8 cellular contexts compared by ENCODE assay signal in genomic region chr10:124106241-124106905, GRCh38. TPM values are rescaled to one million over a fixed set of nuclear protein-coding genes. Genes with fewer than 3 reads are reported as not detected.
DNase-seq lines count a peak whose midpoint lies in the region; ATAC-seq and TF ChIP-seq lines count a peak whose summit lies in the region.

No MANE protein-coding gene starts in this region.

- intact Hi-C loops in right lobe of liver (cut with DNase I) = no loop called here

- H3K4me3 ChIP-seq in adipocyte (ENCODE audit: low read length) (no peak overlapping the region), right lobe of liver (no peak overlapping the region)

- ATAC-seq in HG03025 (IDR thresholded peaks at IDR 0.05; ENCODE audit: low FRiP score, unreplicated experiment) (peak; percentile 63), right lobe of liver (peak; percentile 70 to 88 (median 83))

- no peak overlapping the region for H3K9ac ChIP-seq in adipocyte (ENCODE audit: low read length)

- H3K36me3 ChIP-seq in adipocyte (ENCODE audit: control insufficient read depth, insufficient read depth, low read length, severe bottlenecking) = no peaks in the 10 kb centered on the region
- H3K36me3 ChIP-seq in right lobe of liver = no peaks in the 10 kb centered on the region

- 19% methylated on average over 10 of the region's 10 CpGs for WGBS in right lobe of liver (ENCODE audit: insufficient coverage, low coverage, low lambda C conversion rate, missing lambda C conversion rate)

- peaks cover 25% of the 10 kb centered on the region for H3K27me3 ChIP-seq in adipocyte (replicated peaks; ENCODE audit: control insufficient read depth, insufficient read depth, low read length)
- H3K27me3 ChIP-seq in right lobe of liver = no peaks in the 10 kb centered on the region

- DNase-seq in DMS153 (lab: John Stamatoyannopoulos, UW) (peak; percentile 27), DMS153 treated with DMSO at 0.1 percent for 48 hours (lab: John Stamatoyannopoulos, UW; ENCODE audit: unreplicated experiment) (no peak), adipocyte (ENCODE audit: low read depth) (peak; percentile 75), right lobe of liver (peak; percentile 70 to 84 (median 81)), HuH-7 (ENCODE audit: low spot score) (no peak), NCI-H187 (lab: John Stamatoyannopoulos, UW) (no peak), dedifferentiated amniotic fluid mesenchymal stem cell (ENCODE audit: extremely low spot score) (no peak)

- no peak for TF ChIP-seq CTCF in right lobe of liver (IDR thresholded peaks at IDR 0.05)

- H3K4me1 ChIP-seq in adipocyte (ENCODE audit: control insufficient read depth, insufficient read depth, low read length) = peaks cover 12% of the 10 kb centered on the region
- H3K4me1 ChIP-seq in right lobe of liver = peaks cover 0 to 16% (median 5%) of the 10 kb centered on the region in 4 donors

- H3K27ac ChIP-seq in right lobe of liver = peak overlapping the region in 1 of 3 donors; percentile 15

- H3K9me3 ChIP-seq in adipocyte (ENCODE audit: control insufficient read depth, low read length) (no peaks in the 10 kb centered on the region), right lobe of liver (no peaks in the 10 kb centered on the region)

- no peak for TF ChIP-seq POLR2A in right lobe of liver (IDR thresholded peaks at IDR 0.05)

RNA-seq across cellular contexts. Expression of gene CHST15, which starts 13.0 kb away (rescaled TPM):
- total RNA-seq in right lobe of liver = 10 to 100 TPM in 5 of 6 experiments, 1 to 10 TPM in 1; 9.2 to 25.8 (median 11.8) TPM

Comparison
In these comparisons a context has a peak if more than half of its experiments do, and no peak if none do; other contexts are left out.
1. DNase-seq: peak in DMS153 (single experiment), adipocyte (single experiment) and right lobe of liver (3 of 3); none in DMS153 treated with DMSO at 0.1 percent for 48 hours (single experiment), HuH-7 (single experiment), NCI-H187 (0 of 2) and dedifferentiated amniotic fluid mesenchymal stem cell (single experiment).